ENCODE assay signal across 8 cellular contexts in the genomic region with DNA sequence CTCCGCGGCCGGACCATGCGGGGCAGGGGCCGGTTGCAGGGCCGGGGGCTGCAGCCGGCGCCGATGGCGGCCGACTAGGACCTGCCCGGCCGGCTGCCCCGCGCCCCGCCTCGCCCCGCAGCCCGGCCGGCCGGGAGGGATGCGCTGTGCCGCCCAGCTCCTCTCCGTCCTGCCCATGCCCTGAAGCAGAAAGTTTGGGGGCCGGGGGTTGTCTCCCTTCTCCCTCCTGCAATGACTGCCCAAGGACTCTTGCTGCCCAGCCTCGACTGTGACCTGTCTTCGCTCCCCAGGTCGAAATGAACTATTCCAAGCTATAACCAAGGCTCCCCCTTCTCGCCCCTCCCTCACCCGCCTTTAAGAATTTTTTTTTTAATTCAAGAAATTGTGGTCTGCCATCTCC. TPM values are rescaled to one million over a fixed set of nuclear protein-coding genes. Genes with fewer than 3 reads are reported as not detected.
A peak's percentile ranks its signal among the peaks of the same experiment; 100 is the strongest.
DNase-seq lines count a peak whose midpoint lies in the region; ATAC-seq, FAIRE-seq and TF ChIP-seq lines count a peak whose summit lies in the region.

No MANE protein-coding gene starts in this region.

- no peak for TF ChIP-seq RAD21 in HCT116 (IDR thresholded peaks at IDR 0.05; ENCODE audit: low read depth)

- H3K27me3 ChIP-seq in BJ (ENCODE audit: control insufficient read depth, insufficient read depth, low read length) (peaks cover 2% of the 10 kb centered on the region), HCT116 (ENCODE audit: insufficient read depth, low read length) (no peaks in the 10 kb centered on the region), keratinocyte (ENCODE audit: control insufficient read depth, extremely low read depth, insufficient read depth, low read length) (no peaks in the 10 kb centered on the region), suprapubic skin (no peaks in the 10 kb centered on the region)

- H3K9me1 ChIP-seq in keratinocyte (ENCODE audit: control insufficient read depth, extremely low read depth, insufficient read depth, low read length) = no peaks in the 10 kb centered on the region

- RAD21 ChIA-PET in HCT116 (lab: Charles Lee; ENCODE audit: low non-redundant PET in 1 of 2, low total read pairs in 2 of 2, uncharacterized antibody in 2 of 2, unreplicated experiment in 2 of 2) = interaction anchor here in 1 of 2 experiments (2.3 kb wide), 1 partner anchor 28 kb away, joined by 16 read pairs; no protein-coding TSS in a partner anchor

- TF ChIP-seq EP300 in suprapubic skin (IDR thresholded peaks at IDR 0.05) = no peak

- no peak for TF ChIP-seq POLR2A in HCT116 (IDR thresholded peaks at IDR 0.05; ENCODE audit: borderline replicate concordance, extremely low read depth, insufficient read depth, insufficient read length)
- no peak for TF ChIP-seq POLR2A in suprapubic skin (IDR thresholded peaks at IDR 0.05)

- intact Hi-C loops in HCT116 (cut with micrococcal nuclease) = loop anchor here (1.0 kb wide), 1 partner anchor 17 kb away; the partner anchor contains the start of gene DSTYK
- intact Hi-C loops in activated T-helper 2 cell treated with anti-CD3 and anti-CD28 coated beads, Interferon-gamma antibody, Interleukin-2, Interleukin-4, amounts not matched to agents 10 μg/mL and 5 μg/mL and 100 μg/mL, durations not matched to agents 14 hours and 24 hours and 36 hours (cut with micrococcal nuclease) = loop anchor here (1.0 to 2.0 kb wide), 2 partner anchors 19 to 29 kb away; no protein-coding TSS in a partner anchor

- H3K4me2 ChIP-seq in HCT116 (ENCODE audit: low read length) = peak overlapping the region; percentile 98
- H3K4me2 ChIP-seq in keratinocyte (ENCODE audit: control insufficient read depth, extremely low read depth, insufficient read depth, low read depth, low read length) = peak overlapping the region; percentile 85

- no peaks in the 10 kb centered on the region for H3K36me3 Mint-ChIP-seq in activated T-helper 2 cell treated with anti-CD3 and anti-CD28 coated beads, Interferon-gamma antibody, Interleukin-2, Interleukin-4, amounts not matched to agents 10 μg/mL and 5 μg/mL and 100 μg/mL, durations not matched to agents 14 hours and 24 hours and 36 hours (ENCODE audit: low read depth)

- no peak overlapping the region for H3K27ac Mint-ChIP-seq in activated T-helper 2 cell treated with anti-CD3 and anti-CD28 coated beads, Interferon-gamma antibody, Interleukin-2, Interleukin-4, amounts not matched to agents 10 μg/mL and 5 μg/mL and 100 μg/mL, durations not matched to agents 14 hours and 24 hours and 36 hours

- BruUV-seq in HCT116 (replicated peaks; lab: Mats Ljungman, UMichigan) = no TSS peak

- no peaks in the 10 kb centered on the region for H3K9me2 ChIP-seq in HCT116 (ENCODE audit: insufficient read depth)

- peaks cover 41% of the 10 kb centered on the region for H3K4me1 Mint-ChIP-seq in activated T-helper 2 cell treated with anti-CD3 and anti-CD28 coated beads, Interferon-gamma antibody, Interleukin-2, Interleukin-4, amounts not matched to agents 10 μg/mL and 5 μg/mL and 100 μg/mL, durations not matched to agents 14 hours and 24 hours and 36 hours (ENCODE audit: low read depth)

- DNase-seq in BJ (ENCODE audit: low read depth) (no peak), HCT116 (ENCODE audit: low read depth, low spot score) (no peak), keratinocyte (ENCODE audit: low read depth, low spot score) (no peak), suprapubic skin (ENCODE audit: low spot score in 2 of 2) (peak in 1 of 2 donors; percentile 44), DMS114 treated with DMSO at 0.1 percent for 48 hours (lab: John Stamatoyannopoulos, UW; ENCODE audit: unreplicated experiment) (no peak)
- DNase-seq in activated T-helper 2 cell treated with anti-CD3 and anti-CD28 coated beads, Interferon-gamma antibody, Interleukin-2, Interleukin-4, amounts not matched to agents 10 μg/mL and 5 μg/mL and 100 μg/mL, durations not matched to agents 14 hours and 24 hours and 36 hours (ENCODE audit: low spot score) = no peak
- no peak for DNase-seq in stimulated activated CD4-positive, alpha-beta T cell treated with anti-CD3 and anti-CD28 coated beads, Interleukin-4, amount 100 ng/mL, for 1 hour

- CTCF ChIA-PET in BJ (lab: Yijun Ruan, JAX) (interaction anchor here (0.9 to 8.7 kb wide), 14 partner anchors 9 to 238 kb away, joined by 3 to 106 read pairs (median 5); partner anchors contain the start of gene RBBP5), HCT116 (lab: Charles Lee) (interaction anchor here (0.9 to 3.9 kb wide), 10 partner anchors 23 to 296 kb away, joined by 3 to 66 read pairs (median 5); no protein-coding TSS in a partner anchor)

- peak overlapping the region; percentile 97 for H3K4me3 Mint-ChIP-seq in activated T-helper 2 cell treated with anti-CD3 and anti-CD28 coated beads, Interferon-gamma antibody, Interleukin-2, Interleukin-4, amounts not matched to agents 10 μg/mL and 5 μg/mL and 100 μg/mL, durations not matched to agents 14 hours and 24 hours and 36 hours (ENCODE audit: low read depth)

- H3K27me3 Mint-ChIP-seq in activated T-helper 2 cell treated with anti-CD3 and anti-CD28 coated beads, Interferon-gamma antibody, Interleukin-2, Interleukin-4, amounts not matched to agents 10 μg/mL and 5 μg/mL and 100 μg/mL, durations not matched to agents 14 hours and 24 hours and 36 hours (ENCODE audit: low read depth) = peaks cover 30% of the 10 kb centered on the region

- H3K4me3 ChIP-seq in BJ (ENCODE audit: low read depth, low read length) (peak overlapping the region; percentile 71), HCT116 (replicated peaks in 1 of 2; ENCODE audit: low read depth in 1 of 2, low read length in 2 of 2) (peak overlapping the region; percentile 54 to 67), keratinocyte (ENCODE audit: control insufficient read depth in 2 of 3, extremely low read depth in 1 of 3, insufficient read depth in 2 of 3, low read depth in 1 of 3, low read length in 3 of 3) (peak overlapping the region; percentile 32 to 62 (median 49)), suprapubic skin (peak overlapping the region; percentile 54)

- FAIRE-seq in keratinocyte (lab: Jason Lieb, UNC) = no peak

- H3K79me2 ChIP-seq in HCT116 (ENCODE audit: insufficient read depth, low read length) (no peaks in the 10 kb centered on the region), keratinocyte (ENCODE audit: control insufficient read depth, insufficient read depth, low read length) (no peaks in the 10 kb centered on the region)

- H3K27ac ChIP-seq in HCT116 (ENCODE audit: low read depth, low read length) (no peak overlapping the region; the same call in 1 of the 2 replicates), keratinocyte (ENCODE audit: control insufficient read depth, insufficient read depth, low read length) (no peak overlapping the region), suprapubic skin (no peak overlapping the region)

- H3K36me3 ChIP-seq in BJ (ENCODE audit: control insufficient read depth, insufficient read depth, low read length) = no peaks in the 10 kb centered on the region
- no peaks in the 10 kb centered on the region for H3K36me3 ChIP-seq in HCT116 (ENCODE audit: control insufficient read depth in 1 of 2, insufficient read depth in 2 of 2, low read length in 2 of 2)
- H3K36me3 ChIP-seq in keratinocyte (ENCODE audit: control insufficient read depth in 2 of 2, extremely low read depth in 1 of 2, insufficient read depth in 2 of 2, low read length in 2 of 2) = no peaks in the 10 kb centered on the region
- no peaks in the 10 kb centered on the region for H3K36me3 ChIP-seq in suprapubic skin

- H3K4me1 ChIP-seq in HCT116 (ENCODE audit: control insufficient read depth in 1 of 2, insufficient read depth in 2 of 2, low read length in 2 of 2) (peaks cover 11 to 28% of the 10 kb centered on the region in 2 experiments; a peak in 3 of 4 replicates), keratinocyte (ENCODE audit: control insufficient read depth, extremely low read depth, insufficient read depth, low read length) (peaks cover 35% of the 10 kb centered on the region), suprapubic skin (peaks cover 47% of the 10 kb centered on the region)

- H3K9ac ChIP-seq in HCT116 (ENCODE audit: low read length) (peak overlapping the region; percentile 39), keratinocyte (ENCODE audit: control insufficient read depth, extremely low read depth, insufficient read depth, low read length) (peak overlapping the region; percentile 24)

- ATAC-seq in HCT116 (peak; percentile 63), HG02970 (IDR thresholded peaks at IDR 0.05; ENCODE audit: low FRiP score, unreplicated experiment) (no peak)

- H3K9me3 ChIP-seq in HCT116 (ENCODE audit: control insufficient read depth in 1 of 2, insufficient read depth in 1 of 2, low read depth in 1 of 2, low read length in 2 of 2) (no peaks in the 10 kb centered on the region), keratinocyte (ENCODE audit: control insufficient read depth, low read depth, low read length) (no peaks in the 10 kb centered on the region), suprapubic skin (no peaks in the 10 kb centered on the region)

- peak overlapping the region; percentile 81 for H2AFZ ChIP-seq in HCT116 (ENCODE audit: low read depth, low read length, poor library complexity, severe bottlenecking)
- no peak overlapping the region for H2AFZ ChIP-seq in keratinocyte (ENCODE audit: control insufficient read depth, low read length)

- WGBS in suprapubic skin = 0% methylated on average over 13 of the region's 30 CpGs

- H3K9me3 Mint-ChIP-seq in activated T-helper 2 cell treated with anti-CD3 and anti-CD28 coated beads, Interferon-gamma antibody, Interleukin-2, Interleukin-4, amounts not matched to agents 10 μg/mL and 5 μg/mL and 100 μg/mL, durations not matched to agents 14 hours and 24 hours and 36 hours = no peaks in the 10 kb centered on the region

- dilution Hi-C loops in keratinocyte (cut with MboI; ENCODE audit: extremely low pct_ligation_motif_present, low sequenced_read_pairs) = no loop called here

- TF ChIP-seq CTCF in BJ (IDR thresholded peaks at IDR 0.05; ENCODE audit: insufficient read depth, low read depth, low read length) (no peak), HCT116 (IDR thresholded peaks at IDR 0.05 in 2 of 3, conservative IDR thresholded peaks at IDR 0.05 in 1 of 3; ENCODE audit: borderline replicate concordance in 1 of 3, insufficient read depth in 1 of 3, low read depth in 2 of 3, low read length in 2 of 3) (no peak), keratinocyte (optimal IDR thresholded peaks at IDR 0.05 in 1 of 3, IDR thresholded peaks at IDR 0.05 in 1 of 3, conservative IDR thresholded peaks at IDR 0.05 in 1 of 3; ENCODE audit: extremely low read depth in 1 of 3, insufficient read depth in 2 of 3, low read length in 3 of 3) (no peak), suprapubic skin (IDR thresholded peaks at IDR 0.05) (no peak)

- POLR2A ChIA-PET in BJ (lab: Charles Lee) (interaction anchor here (0.5 kb wide), 1 partner anchor 295 kb away, joined by 12 read pairs; no protein-coding TSS in a partner anchor), HCT116 (lab: Charles Lee) (interaction anchor here (1.1 kb wide), 1 partner anchor 45 kb away, joined by 3 read pairs; no protein-coding TSS in a partner anchor)

- H4K20me1 ChIP-seq in HCT116 (ENCODE audit: insufficient read depth) = no peaks in the 10 kb centered on the region
- no peaks in the 10 kb centered on the region for H4K20me1 ChIP-seq in keratinocyte (ENCODE audit: control insufficient read depth, extremely low read depth, insufficient read depth, low read length)

RNA-seq across cellular contexts. Expression of gene TMCC2, which starts 0.3 kb away (rescaled TPM):
- 2.4 and 3.4 TPM in 2 replicates for polyA plus RNA-seq in BJ (2011; rRNA removed)
- 2.8 and 3.7 TPM in 2 replicates for polyA minus RNA-seq in BJ (2011; rRNA and poly(A)+ RNA removed)
- 2.7 TPM for total RNA-seq in HCT116 (2021; ENCODE audit: unreplicated experiment)
- 2.5 and 2.6 TPM in 2 replicates for polyA plus RNA-seq in HCT116 (2012)
- total RNA-seq in activated T-helper 2 cell treated with anti-CD3 and anti-CD28 coated beads, Interferon-gamma antibody, Interleukin-2, Interleukin-4, amounts not matched to agents 10 μg/mL and 5 μg/mL and 100 μg/mL, durations not matched to agents 14 hours and 24 hours and 36 hours = 13.4 and 14.0 TPM in 2 replicates
- 0.60 to 1.8 TPM (median 0.83 TPM) in 3 replicates for polyA plus RNA-seq in keratinocyte
- 0.27 TPM for polyA plus RNA-seq in keratinocyte (2011; ENCODE audit: low read depth)
- 0.69 and 1.4 TPM in 2 replicates for polyA plus RNA-seq in keratinocyte (2011; cell fraction: cytosol; rRNA removed)
- polyA plus RNA-seq in keratinocyte (2011; cell fraction: nucleus; rRNA removed) = 1.3 and 1.7 TPM in 2 replicates
- 0.17 and 0.79 TPM in 2 replicates for polyA plus RNA-seq in keratinocyte (2012; ENCODE audit: low replicate concordance)
- 1.2 to 2.4 TPM (median 2.4 TPM) in 3 replicates for polyA minus RNA-seq in keratinocyte
- 3.1 TPM for polyA minus RNA-seq in keratinocyte (2011; cell fraction: cytosol; rRNA and poly(A)+ RNA removed)
- 0.95 and 1.6 TPM in 2 replicates for polyA minus RNA-seq in keratinocyte (2011; cell fraction: nucleus; rRNA and poly(A)+ RNA removed)
- 1 to 10 TPM; 3.1 to 4.3 (median 4.1) TPM for total RNA-seq in suprapubic skin

RNA-seq across cellular contexts. Expression of gene DSTYK, which starts 16.6 kb away (rescaled TPM):
- 9.7 and 11.5 TPM in 2 replicates for polyA plus RNA-seq in BJ (2011; rRNA removed)
- 7.2 and 11.6 TPM in 2 replicates for polyA minus RNA-seq in BJ (2011; rRNA and poly(A)+ RNA removed)
- 6.6 TPM for total RNA-seq in HCT116 (2021; ENCODE audit: unreplicated experiment)
- polyA plus RNA-seq in HCT116 (2012) = 3.1 and 3.5 TPM in 2 replicates
- 27.3 and 28.6 TPM in 2 replicates for total RNA-seq in activated T-helper 2 cell treated with anti-CD3 and anti-CD28 coated beads, Interferon-gamma antibody, Interleukin-2, Interleukin-4, amounts not matched to agents 10 μg/mL and 5 μg/mL and 100 μg/mL, durations not matched to agents 14 hours and 24 hours and 36 hours
- 7.0 to 8.8 TPM (median 7.6 TPM) in 3 replicates for polyA plus RNA-seq in keratinocyte
- polyA plus RNA-seq in keratinocyte (2011; ENCODE audit: low read depth) = 4.7 TPM
- 4.6 and 6.4 TPM in 2 replicates for polyA plus RNA-seq in keratinocyte (2011; cell fraction: cytosol; rRNA removed)
- 8.0 and 8.7 TPM in 2 replicates for polyA plus RNA-seq in keratinocyte (2011; cell fraction: nucleus; rRNA removed)
- 5.8 and 7.1 TPM in 2 replicates for polyA plus RNA-seq in keratinocyte (2012; ENCODE audit: low replicate concordance)
- polyA minus RNA-seq in keratinocyte = 6.6 to 11.3 TPM (median 10.7 TPM) in 3 replicates
- polyA minus RNA-seq in keratinocyte (2011; cell fraction: cytosol; rRNA and poly(A)+ RNA removed) = 13.0 TPM
- 8.3 and 18.5 TPM in 2 replicates for polyA minus RNA-seq in keratinocyte (2011; cell fraction: nucleus; rRNA and poly(A)+ RNA removed)
- total RNA-seq in suprapubic skin = 10 to 100 TPM; 12.3 to 19.5 (median 17.4) TPM
